Comparison of ENCODE assay signal across 21 cellular contexts in the genomic region with DNA sequence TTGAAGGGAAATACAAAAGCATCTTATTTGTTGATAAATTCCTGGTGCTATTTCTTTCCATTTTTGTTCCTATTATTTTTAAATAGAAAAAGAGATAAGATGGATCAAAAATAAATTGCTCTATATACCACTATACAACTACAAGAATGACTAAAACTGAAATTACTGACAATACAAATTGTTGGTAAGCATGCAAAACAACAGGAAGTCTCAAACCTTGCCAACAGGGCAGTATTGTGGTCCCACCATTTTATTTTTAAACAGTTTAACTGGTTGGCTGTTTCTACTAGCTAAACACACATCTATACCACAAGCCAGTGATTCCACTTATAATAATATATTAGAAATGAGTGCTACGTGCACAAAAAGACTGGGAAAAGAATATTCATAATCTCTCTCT.
DNase-seq lines count a peak whose midpoint lies in the region; ATAC-seq and TF ChIP-seq lines count a peak whose summit lies in the region.
"Had no signal": no experiment of that assay in that cellular context is flagged by ENCODE, and none has a peak within 500 bp of the region (broad histone marks: within the 10 kb centered on the region; RNA-seq: fewer than 3 reads in every experiment).

No MANE protein-coding gene starts in this region.

- peaks cover 13% of the 10 kb centered on the region for H3K27me3 Mint-ChIP-seq in type B pancreatic cell
- H3K27me3 Mint-ChIP-seq: IgD-negative memory B cell, T-helper 17 cell had no signal

- H3K9me3 Mint-ChIP-seq in type B pancreatic cell, result no peaks in the 10 kb centered on the region
- H3K9me3 Mint-ChIP-seq: GM23338, IgD-negative memory B cell had no signal

- DNase-seq in type B pancreatic cell (ENCODE audit: extremely low spot score, unreplicated experiment), result no peak
- no peak for DNase-seq in amniotic stem cell (lab: John Stamatoyannopoulos, UW)
- no peak for DNase-seq in posterior cingulate gyrus
- no peak for DNase-seq in dorsolateral prefrontal cortex
- DNase-seq: ACHN, HCEC 1CT, Kasumi-1, MG63, NCI-H1092 treated with DMSO at 0.1 percent for 48 hours, NCI-H2081, NCI-H446 treated with DMSO at 0.1 percent for 48 hours, NCI-H69, T-helper 17 cell had no signal

- H3K4me3 ChIP-seq in dorsolateral prefrontal cortex, result no peak overlapping the region
- H3K4me3 ChIP-seq: GM23338, MG63, SJSA1 had no signal

- TF ChIP-seq CTCF in type B pancreatic cell (conservative IDR thresholded peaks at IDR 0.05) (no peak), dorsolateral prefrontal cortex (IDR thresholded peaks at IDR 0.05 in 54 of 56, conservative IDR thresholded peaks at IDR 0.05 in 2 of 56; ENCODE audit: low read depth in 1 of 56, partially characterized antibody in 56 of 56) (no peak)

- intact Hi-C loops in posterior cingulate gyrus (cut with DNase I), result no loop called here
- intact Hi-C loops in dorsolateral prefrontal cortex (cut with DNase I), result no loop called here

- no peak overlapping the region for H3K4me3 Mint-ChIP-seq in type B pancreatic cell
- H3K4me3 Mint-ChIP-seq: GM23338, T-helper 17 cell had no signal

- H3K4me1 Mint-ChIP-seq in type B pancreatic cell (ENCODE audit: unreplicated experiment), result peaks cover 4% of the 10 kb centered on the region
- H3K4me1 Mint-ChIP-seq: GM23338 had no signal

- no peaks in the 10 kb centered on the region for H3K27me3 ChIP-seq in dorsolateral prefrontal cortex
- H3K27me3 ChIP-seq: MG63, SJSA1 had no signal

- peak; percentile 61 for ATAC-seq in GM19395 (IDR thresholded peaks at IDR 0.05; ENCODE audit: unreplicated experiment)
- peak; percentile 68 for ATAC-seq in HG02588 (IDR thresholded peaks at IDR 0.05; ENCODE audit: unreplicated experiment)
- ATAC-seq in HG03432 (IDR thresholded peaks at IDR 0.05; ENCODE audit: unreplicated experiment), result peak; percentile 69
- ATAC-seq: GM23338, Panc1, T-helper 17 cell had no signal

- no peaks in the 10 kb centered on the region for H3K36me3 Mint-ChIP-seq in type B pancreatic cell

- H3K27ac Mint-ChIP-seq in type B pancreatic cell, result no peak overlapping the region
- H3K27ac Mint-ChIP-seq: GM23338, IgD-negative memory B cell, T-helper 17 cell had no signal

- H3K27ac ChIP-seq in dorsolateral prefrontal cortex, result no peak overlapping the region
- H3K27ac ChIP-seq: C4-2B, SJSA1 had no signal
